ENCODE assay signal across 8 cellular contexts in the genomic region with DNA sequence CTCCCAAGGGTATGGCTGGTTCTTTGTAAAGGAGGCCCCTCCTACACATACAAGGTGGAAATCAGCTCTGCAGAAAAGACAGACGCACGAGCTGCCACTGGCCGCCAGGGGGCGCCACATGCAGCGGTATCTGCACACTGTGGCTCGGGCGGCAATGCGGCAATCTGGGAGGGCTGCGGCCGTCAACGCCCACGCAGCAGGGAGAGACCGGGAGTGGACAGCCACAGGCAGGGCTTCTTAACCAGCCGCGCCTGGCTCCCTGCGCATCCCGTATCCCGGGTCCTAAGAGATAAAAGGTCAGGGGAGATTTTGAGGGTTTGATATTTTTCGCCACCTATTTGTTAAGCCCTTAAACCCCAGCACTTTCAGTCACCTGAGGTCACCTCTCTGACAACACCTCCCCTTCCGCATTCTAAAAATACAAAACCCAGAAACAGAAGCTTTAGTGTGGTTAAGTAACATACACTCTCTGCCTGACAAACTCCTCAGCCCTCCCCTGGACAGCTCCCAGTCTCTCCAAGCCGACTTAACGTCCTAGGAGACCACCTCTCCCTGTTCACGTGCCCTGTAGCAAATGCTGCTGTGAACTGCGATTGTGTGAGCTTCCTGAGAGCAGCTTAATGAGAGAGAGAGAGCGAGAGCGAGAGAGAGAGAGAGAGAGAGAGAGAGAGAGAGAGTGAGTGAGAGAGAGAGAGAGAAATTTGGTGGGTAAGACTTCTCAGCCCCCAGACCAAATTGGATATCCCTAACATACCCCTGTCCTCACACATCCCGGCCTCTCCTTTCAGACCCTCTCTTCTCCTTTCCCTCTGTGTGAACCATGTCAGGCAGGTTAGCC.
DNase-seq lines count a peak whose midpoint lies in the region; ATAC-seq lines count a peak whose summit lies in the region.

No MANE protein-coding gene starts in this region.

- ATAC-seq in GM19452 (IDR thresholded peaks at IDR 0.05; ENCODE audit: unreplicated experiment), result peak; percentile 82
- ATAC-seq in HG03565 (IDR thresholded peaks at IDR 0.05; ENCODE audit: unreplicated experiment), result peak; percentile 61

- DNase-seq in CMK (ENCODE audit: low read depth) (peak; percentile 66), NCI-H82 (lab: John Stamatoyannopoulos, UW) (peak; percentile 91), medulla oblongata (ENCODE audit: extremely low spot score) (peak; percentile 88)
- DNase-seq in activated CD8-positive, alpha-beta memory T cell treated with anti-CD3 and anti-CD28 coated beads for 1 hour (ENCODE audit: extremely low read depth in 1 of 2, low read depth in 1 of 2), result peak; percentile 74 to 86
- DNase-seq in effector CD8-positive, alpha-beta T cell (lab: John Stamatoyannopoulos, UW), result peak; percentile 85
- peak; percentile 78 to 79 for DNase-seq in stimulated activated CD8-positive, alpha-beta memory T cell treated with anti-CD3 and anti-CD28 coated beads, Interleukin-15, amount 100 ng/mL, for 48 hours (ENCODE audit: low read depth in 2 of 2)

Comparison
In these comparisons a context has a peak if more than half of its experiments do, and no peak if none do; other contexts are left out.
1. Peak in every context shown above with its lines: DNase-seq and ATAC-seq.